In the genomic region with DNA sequence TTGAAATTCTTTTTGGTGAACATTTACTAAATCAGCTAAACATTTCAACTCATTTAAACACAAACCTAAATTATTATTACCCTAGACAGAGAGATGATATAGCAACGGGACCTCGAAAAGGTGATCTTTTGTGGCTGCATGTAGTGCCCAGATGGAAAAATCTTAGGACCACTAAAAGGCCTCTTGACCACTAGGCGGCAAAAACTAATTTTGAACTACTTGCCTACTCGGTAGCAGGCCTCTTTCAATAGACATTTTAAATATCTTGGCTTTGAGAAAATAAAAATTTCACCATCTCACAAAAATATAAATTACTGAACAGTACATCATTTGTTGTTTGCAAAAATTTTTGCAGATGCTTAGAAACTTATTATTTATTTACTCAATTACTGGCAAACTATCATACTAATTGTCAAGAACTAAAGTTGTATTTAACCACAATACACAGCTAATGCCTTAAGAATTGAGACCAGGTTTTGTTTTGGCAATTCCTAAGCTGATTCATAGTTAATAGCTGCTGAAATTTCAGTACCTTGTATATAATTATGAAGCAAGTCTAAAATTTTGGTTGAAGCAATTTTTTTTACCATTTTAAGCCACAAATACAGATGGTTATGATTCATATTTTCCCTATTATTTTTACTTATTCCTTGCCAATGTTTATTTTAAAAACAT, we compare ENCODE assay signal across 10 cellular contexts. TPM values are rescaled to one million over a fixed set of nuclear protein-coding genes. Genes with fewer than 3 reads are reported as not detected.
DNase-seq lines count a peak whose midpoint lies in the region; ATAC-seq and TF ChIP-seq lines count a peak whose summit lies in the region.
"Had no signal": no experiment of that assay in that cellular context is flagged by ENCODE, and none has a peak within 500 bp of the region (broad histone marks: within the 10 kb centered on the region; RNA-seq: fewer than 3 reads in every experiment).

No MANE protein-coding gene starts in this region.

- DNase-seq in GM10266 (ENCODE audit: extremely low spot score) = no peak
- no peak for DNase-seq in esophagus muscularis mucosa (ENCODE audit: extremely low spot score)
- DNase-seq in progenitor cell of endocrine pancreas (ENCODE audit: low spot score, unreplicated experiment) = no peak
- no peak for DNase-seq in T-cell
- no peak for DNase-seq in AG08396 (ENCODE audit: low spot score)

- H3K27me3 ChIP-seq in OCI-LY1 (ENCODE audit: insufficient read depth, low read length) (no peaks in the 10 kb centered on the region), esophagus muscularis mucosa (no peaks in the 10 kb centered on the region)
- H3K27me3 ChIP-seq: SJCRH30 had no signal

- no peak overlapping the region for H3K4me3 ChIP-seq in OCI-LY1 (ENCODE audit: low read depth, low read length, poor library complexity, severe bottlenecking)
- peak overlapping the region in 1 of 4 donors; percentile 23 for H3K4me3 ChIP-seq in esophagus muscularis mucosa
- H3K4me3 ChIP-seq: SJCRH30 had no signal

- H3K4me2 ChIP-seq in OCI-LY1 (ENCODE audit: low read length) = no peak overlapping the region

- no peak for TF ChIP-seq POLR2A in esophagus muscularis mucosa (IDR thresholded peaks at IDR 0.05; ENCODE audit: low read depth)

- H3K36me3 Mint-ChIP-seq in progenitor cell of endocrine pancreas (ENCODE audit: insufficient read depth) = no peaks in the 10 kb centered on the region
- H3K36me3 Mint-ChIP-seq in T-cell = no peaks in the 10 kb centered on the region

- intact Hi-C loops in esophagus muscularis mucosa (cut with DNase I) = no loop called here

- H3K27ac ChIP-seq in OCI-LY1 (ENCODE audit: low read depth, low read length, poor library complexity, severe bottlenecking) (no peak overlapping the region), esophagus muscularis mucosa (replicated peaks in 1 of 4) (peak overlapping the region; percentile 51 to 83 (median 72))
- H3K27ac ChIP-seq: SJCRH30 had no signal

- no peaks in the 10 kb centered on the region for H3K4me1 Mint-ChIP-seq in progenitor cell of endocrine pancreas (ENCODE audit: low read depth)
- H3K4me1 Mint-ChIP-seq in T-cell = peaks cover 0 to 6% (median 0%) of the 10 kb centered on the region in 3 donors

- H3K27me3 Mint-ChIP-seq in progenitor cell of endocrine pancreas (no peaks in the 10 kb centered on the region), T-cell (peaks cover 0 to 4% of the 10 kb centered on the region in 2 donors)
- H3K27me3 Mint-ChIP-seq: activated T-helper 17 cell treated with anti-CD3 and anti-CD28 coated beads, Interleukin-2, amount 50 U/mL, for 72 hours had no signal

- TF ChIP-seq CTCF in GM10266 (IDR thresholded peaks at IDR 0.05; ENCODE audit: control insufficient read depth, insufficient read depth, low read depth, missing control alignments) = peak; percentile 38
- TF ChIP-seq CTCF in OCI-LY1 (IDR thresholded peaks at IDR 0.05; ENCODE audit: low read length) = peak; percentile 47; the same call in 1 of the 2 replicates
- TF ChIP-seq CTCF in esophagus muscularis mucosa (IDR thresholded peaks at IDR 0.05) = peak; percentile 6 to 42 (median 24)
- peak; percentile 45 for TF ChIP-seq CTCF in progenitor cell of endocrine pancreas (IDR thresholded peaks at IDR 0.05; ENCODE audit: unreplicated experiment)

- H2AFZ ChIP-seq in OCI-LY1 (ENCODE audit: low read length) = no peak overlapping the region

- TF ChIP-seq EP300 in esophagus muscularis mucosa (IDR thresholded peaks at IDR 0.05) = no peak

- no peaks in the 10 kb centered on the region for H3K9me2 ChIP-seq in OCI-LY1 (ENCODE audit: low read depth, low read length)

- H3K4me3 Mint-ChIP-seq in progenitor cell of endocrine pancreas (ENCODE audit: low read depth) = no peak overlapping the region
- H3K4me3 Mint-ChIP-seq in T-cell = no peak overlapping the region
- H3K4me3 Mint-ChIP-seq: activated T-helper 17 cell treated with anti-CD3 and anti-CD28 coated beads, Interleukin-2, amount 50 U/mL, for 72 hours had no signal

- ATAC-seq in T-cell (replicated peaks in 1 of 4) = no peak
- ATAC-seq in HG02884 (IDR thresholded peaks at IDR 0.05; ENCODE audit: unreplicated experiment) = no peak
- ATAC-seq in GM21526 (IDR thresholded peaks at IDR 0.05; ENCODE audit: low FRiP score, unreplicated experiment) = no peak
- ATAC-seq: activated T-helper 17 cell treated with anti-CD3 and anti-CD28 coated beads, Interleukin-2, amount 50 U/mL, for 72 hours had no signal

- H3K9ac ChIP-seq in OCI-LY1 (ENCODE audit: low read length) = no peak overlapping the region

- H3K36me3 ChIP-seq in OCI-LY1 (ENCODE audit: insufficient read depth, low read length) = no peaks in the 10 kb centered on the region
- H3K36me3 ChIP-seq in esophagus muscularis mucosa = peaks cover 6 to 36% (median 19%) of the 10 kb centered on the region in 4 donors
- H3K36me3 ChIP-seq: SJCRH30 had no signal

- H3F3A ChIP-seq in OCI-LY1 (ENCODE audit: insufficient read depth, low read length) = no peaks in the 10 kb centered on the region

- CTCF ChIA-PET in T-cell (lab: Charles Lee) = interaction anchor here in 1 of 2 donors (0.6 kb wide), 1 partner anchor 30 kb away, joined by 3 read pairs; no protein-coding TSS in a partner anchor

- no peaks in the 10 kb centered on the region for H4K20me1 ChIP-seq in OCI-LY1 (ENCODE audit: insufficient read depth, low read length)

- H3K4me1 ChIP-seq in OCI-LY1 (ENCODE audit: insufficient read depth, low read length, severe bottlenecking) = peaks cover 30% of the 10 kb centered on the region
- peaks cover 0 to 71% (median 49%) of the 10 kb centered on the region in 4 donors for H3K4me1 ChIP-seq in esophagus muscularis mucosa

- no peaks in the 10 kb centered on the region for H3K9me3 Mint-ChIP-seq in progenitor cell of endocrine pancreas (ENCODE audit: low read depth)
- H3K9me3 Mint-ChIP-seq in T-cell = no peaks in the 10 kb centered on the region
- H3K9me3 Mint-ChIP-seq: activated T-helper 17 cell treated with anti-CD3 and anti-CD28 coated beads, Interleukin-2, amount 50 U/mL, for 72 hours had no signal

- POLR2A ChIA-PET in T-cell (lab: Charles Lee) = interaction anchor here in 1 of 2 donors (0.7 kb wide), 1 partner anchor 9 kb away, joined by 3 read pairs; the partner anchor contains the start of gene COL3A1

- 49% methylated on average over 4 of the region's 4 CpGs for WGBS in esophagus muscularis mucosa

- H3K79me2 ChIP-seq in OCI-LY1 (ENCODE audit: insufficient read depth, low read length) = no peaks in the 10 kb centered on the region

- H3K9me3 ChIP-seq in OCI-LY1 (ENCODE audit: low read length) (no peaks in the 10 kb centered on the region), esophagus muscularis mucosa (no peaks in the 10 kb centered on the region)
- H3K9me3 ChIP-seq: SJCRH30 had no signal

- H3K27ac Mint-ChIP-seq in progenitor cell of endocrine pancreas = no peak overlapping the region
- H3K27ac Mint-ChIP-seq in T-cell = no peak overlapping the region
- H3K27ac Mint-ChIP-seq: activated T-helper 17 cell treated with anti-CD3 and anti-CD28 coated beads, Interleukin-2, amount 50 U/mL, for 72 hours had no signal

RNA-seq across cellular contexts. Expression of gene COL3A1, which starts 9.4 kb away (rescaled TPM):
- total RNA-seq in esophagus muscularis mucosa (100 to 1,000 TPM; 182 to 480 (median 236) TPM), progenitor cell of endocrine pancreas (15.5 and 30.4 TPM in 2 replicates), T-cell (1 to 10 TPM in 2 of 5 donors, under 1 TPM in 1, not detected in 2; 0.79 to 2.0 (median 1.3) TPM)
